Comparison of ENCODE assay signal across 1 cellular context in genomic region chr6:2225422-2226392, GRCh38.
A peak's percentile ranks its signal among the peaks of the same experiment; 100 is the strongest.
TF ChIP-seq lines count a peak whose summit lies in the region.

No MANE protein-coding gene starts in this region.

TF ChIP-seq in HepG2, 621 proteins besides CTCF, POLR2A, EP300 and RAD21 (continued from another document and continues in another):
- peak; percentile 93; the same call in 1 of the 2 replicates for TF ChIP-seq NCOR1 (IDR thresholded peaks at IDR 0.05; ENCODE audit: borderline replicate concordance, low read length)
- TF ChIP-seq ZBTB44 (CRISPR knock-in tag; IDR thresholded peaks at IDR 0.05), result no peak
- TF ChIP-seq KDM6A (CRISPR knock-in tag; IDR thresholded peaks at IDR 0.05; ENCODE audit: low read depth), result 0 out of 2 replicates have a peak, but pooled peaks have one; percentile 51
- peak; percentile 74; the same call in 1 of the 2 replicates for TF ChIP-seq EHMT2 (IDR thresholded peaks at IDR 0.05; ENCODE audit: borderline replicate concordance, low read depth, low read length)
- no peak for TF ChIP-seq FUBP1 (CRISPR knock-in tag; IDR thresholded peaks at IDR 0.05; ENCODE audit: borderline replicate concordance)
- TF ChIP-seq ZBTB25 (CRISPR knock-in tag; IDR thresholded peaks at IDR 0.05), result peak; percentile 95
- peak; percentile 81; the same call in 1 of the 2 replicates for TF ChIP-seq ZNF800 (CRISPR knock-in tag; IDR thresholded peaks at IDR 0.05)
- TF ChIP-seq ZBTB21 (CRISPR knock-in tag; IDR thresholded peaks at IDR 0.05), result peak; percentile 15; the same call in 1 of the 2 replicates
- TF ChIP-seq ZNF639 (CRISPR knock-in tag; conservative IDR thresholded peaks at IDR 0.05), result peak; percentile 75; the same call in 1 of the 2 replicates
- no peak for TF ChIP-seq ZNF143 (CRISPR knock-in tag; IDR thresholded peaks at IDR 0.05)
- peak; percentile 97 for TF ChIP-seq HDAC2 (CRISPR knock-in tag; IDR thresholded peaks at IDR 0.05)
- no peak for TF ChIP-seq SOX6 (IDR thresholded peaks at IDR 0.05)
- peak; percentile 100 for TF ChIP-seq SOX6 (CRISPR knock-in tag; IDR thresholded peaks at IDR 0.05)
- TF ChIP-seq NFAT5 (CRISPR knock-in tag; IDR thresholded peaks at IDR 0.05), result no peak
- TF ChIP-seq ZNF256 (CRISPR knock-in tag; conservative IDR thresholded peaks at IDR 0.05), result no peak
- TF ChIP-seq ZNF292 (CRISPR knock-in tag; IDR thresholded peaks at IDR 0.05; ENCODE audit: borderline replicate concordance, low read depth), result peak; percentile 62; the same call in 1 of the 2 replicates
- TF ChIP-seq ZFYVE20 (CRISPR knock-in tag; IDR thresholded peaks at IDR 0.05; ENCODE audit: borderline replicate concordance, low read depth), result no peak
- no peak for TF ChIP-seq ZBTB49 (CRISPR knock-in tag; IDR thresholded peaks at IDR 0.05; ENCODE audit: borderline replicate concordance)
- no peak for TF ChIP-seq SIN3B (IDR thresholded peaks at IDR 0.05; ENCODE audit: low read length)
- TF ChIP-seq ZNF343 (CRISPR knock-in tag; IDR thresholded peaks at IDR 0.05), result 0 out of 2 replicates have a peak, but pooled peaks have one; percentile 34
- TF ChIP-seq ELF3 (CRISPR knock-in tag; IDR thresholded peaks at IDR 0.05), result peak; percentile 100
- TF ChIP-seq MIER3 (CRISPR knock-in tag; IDR thresholded peaks at IDR 0.05; ENCODE audit: borderline replicate concordance), result peak; percentile 83; the same call in 1 of the 2 replicates
- TF ChIP-seq MYNN (CRISPR knock-in tag; IDR thresholded peaks at IDR 0.05; ENCODE audit: low read depth), result 0 out of 2 replicates have a peak, but pooled peaks have one; percentile 80
- no peak for TF ChIP-seq GPN1 (CRISPR knock-in tag; IDR thresholded peaks at IDR 0.05; ENCODE audit: borderline replicate concordance)
- no peak for TF ChIP-seq ZNF160 (CRISPR knock-in tag; IDR thresholded peaks at IDR 0.05)
- peak; percentile 98 for TF ChIP-seq PPARG (CRISPR knock-in tag; conservative IDR thresholded peaks at IDR 0.05)
- peak; percentile 85; the same call in 1 of the 2 replicates for TF ChIP-seq SNAPC5 (CRISPR knock-in tag; IDR thresholded peaks at IDR 0.05; ENCODE audit: borderline replicate concordance)
- peak; percentile 77; the same call in 1 of the 2 replicates for TF ChIP-seq SKIL (CRISPR knock-in tag; IDR thresholded peaks at IDR 0.05; ENCODE audit: borderline replicate concordance)
- peak; percentile 89; the same call in 1 of the 2 replicates for TF ChIP-seq ZFP1 (CRISPR knock-in tag; IDR thresholded peaks at IDR 0.05)
- TF ChIP-seq ZNF777 (CRISPR knock-in tag; IDR thresholded peaks at IDR 0.05), result no peak
- no peak for TF ChIP-seq ZC3H4 (CRISPR knock-in tag; IDR thresholded peaks at IDR 0.05; ENCODE audit: borderline replicate concordance)
